ENCODE assay signal across 8 cellular contexts in the genomic region with DNA sequence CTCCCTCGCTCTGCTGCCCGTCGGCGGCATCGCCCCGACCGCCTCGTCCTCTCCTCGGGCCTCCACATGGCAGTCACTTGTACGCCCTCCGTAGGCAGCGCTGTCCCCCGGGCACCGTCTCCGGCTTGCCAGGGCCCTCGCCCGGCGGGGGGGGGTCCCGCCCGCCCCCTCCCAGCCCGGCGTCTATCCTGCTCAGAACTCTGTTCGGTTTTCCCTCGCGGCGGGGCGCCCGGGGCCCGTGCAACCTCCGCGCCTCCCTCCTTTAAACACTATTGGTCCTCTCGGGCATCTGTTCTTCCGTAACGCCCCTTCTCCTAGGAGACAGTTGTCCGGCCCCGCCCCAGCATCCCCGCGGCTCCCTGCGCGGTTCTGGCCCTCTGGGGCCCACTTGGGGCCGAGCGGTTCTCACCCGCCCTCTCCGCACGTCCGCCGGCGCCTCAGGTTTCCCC. TPM values are rescaled to one million over a fixed set of nuclear protein-coding genes. Genes with fewer than 3 reads are reported as not detected.
A peak's percentile ranks its signal among the peaks of the same experiment; 100 is the strongest.
DNase-seq lines count a peak whose midpoint lies in the region; ATAC-seq, FAIRE-seq and TF ChIP-seq lines count a peak whose summit lies in the region.

No MANE protein-coding gene starts in this region.

- H3K9me3 ChIP-seq in DND-41 (ENCODE audit: insufficient read depth, low read length, severe bottlenecking), result no peaks in the 10 kb centered on the region

- H3K4me2 ChIP-seq in DND-41 (ENCODE audit: insufficient read depth, low read length), result peak overlapping the region; percentile 98

- no peak for FAIRE-seq in frontal cortex (lab: Jason Lieb, UNC)

- peak overlapping the region; percentile 89 for H2AFZ ChIP-seq in DND-41 (ENCODE audit: low read depth, low read length)

- peak overlapping the region; percentile 69 for H3K9ac ChIP-seq in DND-41 (ENCODE audit: low read depth, low read length)

- H3K36me3 ChIP-seq in DND-41 (ENCODE audit: insufficient read depth, low read length), result peaks cover 24% of the 10 kb centered on the region

- H3K4me1 ChIP-seq in DND-41 (ENCODE audit: insufficient read depth, low read length), result peaks cover 20% of the 10 kb centered on the region

- peak overlapping the region; percentile 79 for H3K27ac ChIP-seq in DND-41 (ENCODE audit: low read length)

- no peaks in the 10 kb centered on the region for H3K27me3 ChIP-seq in DND-41 (ENCODE audit: insufficient read depth, low read length, poor library complexity)

- ATAC-seq in DND-41 (ENCODE audit: insufficient read depth, low read depth) (peak; percentile 74), GM21825 (IDR thresholded peaks at IDR 0.05; ENCODE audit: unreplicated experiment) (peak; percentile 52)

- peak overlapping the region; percentile 84 to 92 for H3K4me3 ChIP-seq in DND-41 (ENCODE audit: low read depth in 1 of 2, low read length in 2 of 2)

- DNase-seq in DND-41 (peak; percentile 80), Kasumi-1 (lab: John Stamatoyannopoulos, UW) (peak; percentile 81 to 83), SIG-M5 treated with dmso at 0.1 percent for 504 hours (lab: John Stamatoyannopoulos, UW; ENCODE audit: unreplicated experiment) (peak; percentile 77), activated gamma-delta T cell treated with Interleukin-2 at 50 U/mL for 16 hours (peak; percentile 59), frontal cortex (ENCODE audit: low spot score in 2 of 2) (peak; percentile 86 to 93), nucleus accumbens (lab: John Stamatoyannopoulos, UW) (peak in 51 of 56 donors; percentile 1 to 81 (median 42)), superior temporal gyrus (ENCODE audit: extremely low spot score) (peak; percentile 73)

- peak; percentile 5 for TF ChIP-seq CTCF in DND-41 (IDR thresholded peaks at IDR 0.05; ENCODE audit: borderline replicate concordance, extremely low read depth, low read length, poor library complexity, severe bottlenecking)

- peaks cover 36% of the 10 kb centered on the region for H3K79me2 ChIP-seq in DND-41 (ENCODE audit: insufficient read depth, low read length)

- H4K20me1 ChIP-seq in DND-41 (ENCODE audit: insufficient read depth, low read length), result peaks cover 21% of the 10 kb centered on the region

RNA-seq across cellular contexts. Expression of gene ODF2, which starts 0.8 kb away (rescaled TPM):
- total RNA-seq in frontal cortex, result 17.1 TPM

RNA-seq across cellular contexts. Expression of gene CERCAM, which starts 36.0 kb away (rescaled TPM):
- 10.2 TPM for total RNA-seq in frontal cortex

RNA-seq across cellular contexts. Expression of gene GLE1, which starts 47.9 kb away (rescaled TPM):
- total RNA-seq in frontal cortex, result 21.6 TPM

Comparison
In these comparisons a context has a peak if more than half of its experiments do, and no peak if none do; other contexts are left out.
1. Peak in every context shown above with its lines: DNase-seq, ATAC-seq, H3K4me3 ChIP-seq and H3K27ac ChIP-seq.